ENCODE assay signal across 1 cellular context in genomic region chr5:102622244-102622643, GRCh38.
TF ChIP-seq lines count a peak whose summit lies in the region.

No MANE protein-coding gene starts in this region.

TF ChIP-seq in SK-N-SH, 30 proteins besides CTCF, POLR2A, EP300 and RAD21 (continued from another document):
- no peak for TF ChIP-seq USF2 (IDR thresholded peaks at IDR 0.05; ENCODE audit: borderline replicate concordance, low read depth, low read length)
- no peak for TF ChIP-seq YY1 (IDR thresholded peaks at IDR 0.05; ENCODE audit: low read depth)
- peak; percentile 95 for TF ChIP-seq RCOR1 (IDR thresholded peaks at IDR 0.05; ENCODE audit: low read length)
- peak; percentile 88 for TF ChIP-seq CHD2 (IDR thresholded peaks at IDR 0.05; ENCODE audit: low read length, partially characterized antibody)
- no peak for TF ChIP-seq SMC3 (IDR thresholded peaks at IDR 0.05; ENCODE audit: low read depth, low read length)
- peak; percentile 96 for TF ChIP-seq TEAD4 (IDR thresholded peaks at IDR 0.05; ENCODE audit: borderline replicate concordance, insufficient read depth)
- no peak for TF ChIP-seq IRF3 (IDR thresholded peaks at IDR 0.05; ENCODE audit: low read depth, low read length)
- peak; percentile 34; the same call in 1 of the 2 replicates for TF ChIP-seq TAF1 (IDR thresholded peaks at IDR 0.05; ENCODE audit: borderline replicate concordance, low read depth, low read length)
- no peak for TF ChIP-seq REST (IDR thresholded peaks at IDR 0.05; ENCODE audit: low read depth, low read length)
- TF ChIP-seq TCF12 (IDR thresholded peaks at IDR 0.05) = peak; percentile 100
